8 cellular contexts compared by ENCODE assay signal in genomic region chr1:246932366-246932700, GRCh38. TPM values are rescaled to one million over a fixed set of nuclear protein-coding genes. Genes with fewer than 3 reads are reported as not detected.
DNase-seq lines count a peak whose midpoint lies in the region; ATAC-seq and TF ChIP-seq lines count a peak whose summit lies in the region.

No MANE protein-coding gene starts in this region.

- peaks cover 0 to 26% (median 8%) of the 10 kb centered on the region in 3 donors for H3K36me3 Mint-ChIP-seq in CD8-positive, alpha-beta memory T cell
- no peaks in the 10 kb centered on the region for H3K36me3 Mint-ChIP-seq in osteocyte (ENCODE audit: unreplicated experiment)

- peak overlapping the region; percentile 83 for H3K27ac ChIP-seq in CD8-positive, alpha-beta memory T cell (ENCODE audit: low read depth, low read length)
- peak overlapping the region; percentile 87 for H3K27ac ChIP-seq in RWPE2 (ENCODE audit: poor library complexity, severe bottlenecking)
- peak overlapping the region; percentile 96 to 99 (median 98) for H3K27ac ChIP-seq in esophagus squamous epithelium

- H3K27ac Mint-ChIP-seq in CD8-positive, alpha-beta memory T cell, result peak overlapping the region; percentile 82 to 96 (median 96)
- H3K27ac Mint-ChIP-seq in osteocyte (ENCODE audit: unreplicated experiment), result peak overlapping the region; percentile 92

- no peaks in the 10 kb centered on the region for H3K27me3 ChIP-seq in CD8-positive, alpha-beta memory T cell (ENCODE audit: insufficient read depth, low read length, poor library complexity, severe bottlenecking)
- no peaks in the 10 kb centered on the region for H3K27me3 ChIP-seq in RWPE2 (ENCODE audit: insufficient read depth, poor library complexity, severe bottlenecking)
- H3K27me3 ChIP-seq in esophagus squamous epithelium, result no peaks in the 10 kb centered on the region

- 9 to 15% methylated on average over 8 of the region's 8 CpGs for WGBS in esophagus squamous epithelium, 2 donors

- TF ChIP-seq CTCF in RWPE2 (IDR thresholded peaks at IDR 0.05; ENCODE audit: poor library complexity, severe bottlenecking), result no peak
- no peak for TF ChIP-seq CTCF in esophagus squamous epithelium (IDR thresholded peaks at IDR 0.05)
- TF ChIP-seq CTCF in osteocyte (IDR thresholded peaks at IDR 0.05), result no peak
- TF ChIP-seq CTCF in omental fat pad (IDR thresholded peaks at IDR 0.05), result no peak

- H3K4me1 ChIP-seq in CD8-positive, alpha-beta memory T cell (ENCODE audit: insufficient read depth, low read length), result peaks cover 26% of the 10 kb centered on the region
- H3K4me1 ChIP-seq in RWPE2 (ENCODE audit: insufficient read depth, poor library complexity, severe bottlenecking) (no peaks in the 10 kb centered on the region), esophagus squamous epithelium (peaks cover 0 to 43% (median 18%) of the 10 kb centered on the region in 3 donors)

- no peak for DNase-seq in CD8-positive, alpha-beta memory T cell
- no peak for DNase-seq in RWPE2 (ENCODE audit: low spot score)
- DNase-seq in esophagus squamous epithelium (lab: John Stamatoyannopoulos, UW), result no peak
- DNase-seq in osteocyte (ENCODE audit: extremely low spot score, unreplicated experiment), result no peak
- DNase-seq in NCI-H2227 treated with DMSO at 0.1 percent for 48 hours (lab: John Stamatoyannopoulos, UW), result no peak
- no peak for DNase-seq in omental fat pad (ENCODE audit: low spot score)
- no peak for DNase-seq in NCI-H510A (lab: John Stamatoyannopoulos, UW)
- DNase-seq in KG1 (lab: John Stamatoyannopoulos, UW), result no peak

- no peaks in the 10 kb centered on the region for H3K27me3 Mint-ChIP-seq in CD8-positive, alpha-beta memory T cell
- H3K27me3 Mint-ChIP-seq in osteocyte (ENCODE audit: unreplicated experiment), result no peaks in the 10 kb centered on the region

- H3K4me3 Mint-ChIP-seq in CD8-positive, alpha-beta memory T cell, result peak overlapping the region; percentile 87 to 99 (median 93)
- peak overlapping the region; percentile 88 for H3K4me3 Mint-ChIP-seq in osteocyte (ENCODE audit: unreplicated experiment)

- no peaks in the 10 kb centered on the region for H3K9me3 Mint-ChIP-seq in CD8-positive, alpha-beta memory T cell
- H3K9me3 Mint-ChIP-seq in osteocyte (ENCODE audit: unreplicated experiment), result no peaks in the 10 kb centered on the region

- intact Hi-C loops in esophagus squamous epithelium (cut with DNase I), result no loop called here

- H3K36me3 ChIP-seq in CD8-positive, alpha-beta memory T cell (ENCODE audit: insufficient read depth, low read length), result no peaks in the 10 kb centered on the region
- peaks cover 18% of the 10 kb centered on the region for H3K36me3 ChIP-seq in RWPE2 (ENCODE audit: low read depth)
- peaks cover 0 to 15% (median 0%) of the 10 kb centered on the region in 3 donors for H3K36me3 ChIP-seq in esophagus squamous epithelium

- CTCF ChIA-PET in CD8-positive, alpha-beta memory T cell (lab: Charles Lee), result interaction anchor here (2.3 to 2.7 kb wide), 2 partner anchors 14 to 457 kb away, joined by 6 to 8 read pairs; no protein-coding TSS in a partner anchor

- ATAC-seq in RWPE2 (ENCODE audit: low read depth), result no peak
- no peak for ATAC-seq in omental fat pad (ENCODE audit: low FRiP score)

- POLR2A ChIA-PET in CD8-positive, alpha-beta memory T cell (lab: Charles Lee), result interaction anchor here (1.5 kb wide), 1 partner anchor 399 kb away, joined by 3 read pairs; the partner anchor contains the start of gene ZNF496

- peak overlapping the region; percentile 63 for H3K4me3 ChIP-seq in CD8-positive, alpha-beta memory T cell (ENCODE audit: low read length)
- H3K4me3 ChIP-seq in RWPE2 (ENCODE audit: severe bottlenecking), result peak overlapping the region; percentile 90
- peak overlapping the region; percentile 80 to 100 (median 92) for H3K4me3 ChIP-seq in esophagus squamous epithelium

- H3K4me1 Mint-ChIP-seq in CD8-positive, alpha-beta memory T cell, result peaks cover 33 to 42% (median 36%) of the 10 kb centered on the region in 3 donors
- H3K4me1 Mint-ChIP-seq in osteocyte (ENCODE audit: unreplicated experiment), result peaks cover 31% of the 10 kb centered on the region

- no peak for TF ChIP-seq POLR2A in esophagus squamous epithelium (IDR thresholded peaks at IDR 0.05)

- H3K9me3 ChIP-seq in CD8-positive, alpha-beta memory T cell (ENCODE audit: low read length), result no peaks in the 10 kb centered on the region
- H3K9me3 ChIP-seq in RWPE2 (ENCODE audit: severe bottlenecking) (no peaks in the 10 kb centered on the region), esophagus squamous epithelium (no peaks in the 10 kb centered on the region)

RNA-seq across cellular contexts. Expression of gene AHCTF1, which starts 0.6 kb away (rescaled TPM):
- 10 to 100 TPM; 49.6 to 53.0 TPM for total RNA-seq in CD8-positive, alpha-beta memory T cell
- polyA plus RNA-seq in CD8-positive, alpha-beta memory T cell, result 23.7 TPM
- 10 to 100 TPM; 12.3 to 38.7 (median 29.0) TPM for total RNA-seq in esophagus squamous epithelium
- total RNA-seq in osteocyte, result 29.9 and 30.4 TPM in 2 replicates
- 10 to 100 TPM; 39.6 to 59.0 (median 48.5) TPM for total RNA-seq in omental fat pad
